In genomic region chr10:42769653-42770052, GRCh38 we compare ENCODE assay signal across 1 cellular context.
TF ChIP-seq lines count a peak whose summit lies in the region.

No MANE protein-coding gene starts in this region.

TF ChIP-seq in GM23338, 12 proteins besides CTCF, POLR2A, EP300 and RAD21 (continued from another document):
- TF ChIP-seq, protein P1, sequence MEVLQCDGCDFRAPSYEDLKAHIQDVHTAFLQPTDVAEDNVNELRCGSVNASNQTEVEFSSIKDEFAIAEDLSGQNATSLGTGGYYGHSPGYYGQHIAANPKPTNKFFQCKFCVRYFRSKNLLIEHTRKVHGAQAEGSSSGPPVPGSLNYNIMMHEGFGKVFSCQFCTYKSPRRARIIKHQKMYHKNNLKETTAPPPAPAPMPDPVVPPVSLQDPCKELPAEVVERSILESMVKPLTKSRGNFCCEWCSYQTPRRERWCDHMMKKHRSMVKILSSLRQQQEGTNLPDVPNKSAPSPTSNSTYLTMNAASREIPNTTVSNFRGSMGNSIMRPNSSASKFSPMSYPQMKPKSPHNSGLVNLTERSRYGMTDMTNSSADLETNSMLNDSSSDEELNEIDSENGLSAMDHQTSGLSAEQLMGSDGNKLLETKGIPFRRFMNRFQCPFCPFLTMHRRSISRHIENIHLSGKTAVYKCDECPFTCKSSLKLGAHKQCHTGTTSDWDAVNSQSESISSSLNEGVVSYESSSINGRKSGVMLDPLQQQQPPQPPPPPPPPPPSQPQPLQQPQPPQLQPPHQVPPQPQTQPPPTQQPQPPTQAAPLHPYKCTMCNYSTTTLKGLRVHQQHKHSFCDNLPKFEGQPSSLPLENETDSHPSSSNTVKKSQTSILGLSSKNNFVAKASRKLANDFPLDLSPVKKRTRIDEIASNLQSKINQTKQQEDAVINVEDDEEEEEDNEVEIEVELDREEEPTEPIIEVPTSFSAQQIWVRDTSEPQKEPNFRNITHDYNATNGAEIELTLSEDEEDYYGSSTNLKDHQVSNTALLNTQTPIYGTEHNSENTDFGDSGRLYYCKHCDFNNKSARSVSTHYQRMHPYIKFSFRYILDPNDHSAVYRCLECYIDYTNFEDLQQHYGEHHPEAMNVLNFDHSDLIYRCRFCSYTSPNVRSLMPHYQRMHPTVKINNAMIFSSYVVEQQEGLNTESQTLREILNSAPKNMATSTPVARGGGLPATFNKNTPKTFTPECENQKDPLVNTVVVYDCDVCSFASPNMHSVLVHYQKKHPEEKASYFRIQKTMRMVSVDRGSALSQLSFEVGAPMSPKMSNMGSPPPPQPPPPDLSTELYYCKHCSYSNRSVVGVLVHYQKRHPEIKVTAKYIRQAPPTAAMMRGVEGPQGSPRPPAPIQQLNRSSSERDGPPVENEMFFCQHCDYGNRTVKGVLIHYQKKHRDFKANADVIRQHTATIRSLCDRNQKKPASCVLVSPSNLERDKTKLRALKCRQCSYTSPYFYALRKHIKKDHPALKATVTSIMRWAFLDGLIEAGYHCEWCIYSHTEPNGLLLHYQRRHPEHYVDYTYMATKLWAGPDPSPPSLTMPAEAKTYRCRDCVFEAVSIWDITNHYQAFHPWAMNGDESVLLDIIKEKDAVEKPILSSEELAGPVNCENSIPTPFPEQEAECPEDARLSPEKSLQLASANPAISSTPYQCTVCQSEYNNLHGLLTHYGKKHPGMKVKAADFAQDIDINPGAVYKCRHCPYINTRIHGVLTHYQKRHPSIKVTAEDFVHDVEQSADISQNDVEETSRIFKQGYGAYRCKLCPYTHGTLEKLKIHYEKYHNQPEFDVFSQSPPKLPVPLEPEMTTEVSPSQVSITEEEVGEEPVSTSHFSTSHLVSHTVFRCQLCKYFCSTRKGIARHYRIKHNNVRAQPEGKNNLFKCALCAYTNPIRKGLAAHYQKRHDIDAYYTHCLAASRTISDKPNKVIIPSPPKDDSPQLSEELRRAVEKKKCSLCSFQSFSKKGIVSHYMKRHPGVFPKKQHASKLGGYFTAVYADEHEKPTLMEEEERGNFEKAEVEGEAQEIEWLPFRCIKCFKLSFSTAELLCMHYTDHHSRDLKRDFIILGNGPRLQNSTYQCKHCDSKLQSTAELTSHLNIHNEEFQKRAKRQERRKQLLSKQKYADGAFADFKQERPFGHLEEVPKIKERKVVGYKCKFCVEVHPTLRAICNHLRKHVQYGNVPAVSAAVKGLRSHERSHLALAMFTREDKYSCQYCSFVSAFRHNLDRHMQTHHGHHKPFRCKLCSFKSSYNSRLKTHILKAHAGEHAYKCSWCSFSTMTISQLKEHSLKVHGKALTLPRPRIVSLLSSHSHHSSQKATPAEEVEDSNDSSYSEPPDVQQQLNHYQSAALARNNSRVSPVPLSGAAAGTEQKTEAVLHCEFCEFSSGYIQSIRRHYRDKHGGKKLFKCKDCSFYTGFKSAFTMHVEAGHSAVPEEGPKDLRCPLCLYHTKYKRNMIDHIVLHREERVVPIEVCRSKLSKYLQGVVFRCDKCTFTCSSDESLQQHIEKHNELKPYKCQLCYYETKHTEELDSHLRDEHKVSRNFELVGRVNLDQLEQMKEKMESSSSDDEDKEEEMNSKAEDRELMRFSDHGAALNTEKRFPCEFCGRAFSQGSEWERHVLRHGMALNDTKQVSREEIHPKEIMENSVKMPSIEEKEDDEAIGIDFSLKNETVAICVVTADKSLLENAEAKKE (CRISPR knock-in tag; IDR thresholded peaks at IDR 0.05) = no peak
